Comparison of ENCODE assay signal across 1 cellular context in the genomic region with DNA sequence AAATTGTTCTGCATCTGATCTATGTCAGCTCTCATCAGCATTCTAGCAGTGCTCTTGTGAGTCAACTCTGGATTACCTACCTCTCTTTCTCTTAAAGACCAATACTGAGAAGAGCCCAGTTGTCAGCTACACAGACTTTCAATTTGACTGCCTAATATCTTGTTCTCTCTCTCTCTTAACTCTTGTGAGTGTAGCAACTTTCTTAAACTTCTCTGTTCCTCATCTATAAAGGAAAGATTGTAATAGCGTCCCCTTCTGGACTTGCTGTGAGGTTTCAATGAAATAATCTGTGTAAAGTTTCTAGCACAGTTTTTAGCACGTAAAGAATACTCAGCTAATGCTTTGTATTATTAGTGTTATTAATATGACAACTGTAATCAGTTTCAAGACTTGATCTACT.
TF ChIP-seq lines count a peak whose summit lies in the region.

No MANE protein-coding gene starts in this region.

TF ChIP-seq in WTC11, 78 proteins besides CTCF, POLR2A, EP300 and RAD21 (continued from another document):
- TF ChIP-seq ZNF423 (CRISPR knock-in tag; IDR thresholded peaks at IDR 0.05) = no peak
- TF ChIP-seq ZNF138 (CRISPR knock-in tag; conservative IDR thresholded peaks at IDR 0.05) = no peak
- TF ChIP-seq NFE2L1 (CRISPR knock-in tag; IDR thresholded peaks at IDR 0.05) = no peak
- TF ChIP-seq TEAD1 (CRISPR knock-in tag; IDR thresholded peaks at IDR 0.05) = no peak
- no peak for TF ChIP-seq KAT7 (CRISPR knock-in tag; IDR thresholded peaks at IDR 0.05; ENCODE audit: borderline replicate concordance)
- TF ChIP-seq, protein P1, sequence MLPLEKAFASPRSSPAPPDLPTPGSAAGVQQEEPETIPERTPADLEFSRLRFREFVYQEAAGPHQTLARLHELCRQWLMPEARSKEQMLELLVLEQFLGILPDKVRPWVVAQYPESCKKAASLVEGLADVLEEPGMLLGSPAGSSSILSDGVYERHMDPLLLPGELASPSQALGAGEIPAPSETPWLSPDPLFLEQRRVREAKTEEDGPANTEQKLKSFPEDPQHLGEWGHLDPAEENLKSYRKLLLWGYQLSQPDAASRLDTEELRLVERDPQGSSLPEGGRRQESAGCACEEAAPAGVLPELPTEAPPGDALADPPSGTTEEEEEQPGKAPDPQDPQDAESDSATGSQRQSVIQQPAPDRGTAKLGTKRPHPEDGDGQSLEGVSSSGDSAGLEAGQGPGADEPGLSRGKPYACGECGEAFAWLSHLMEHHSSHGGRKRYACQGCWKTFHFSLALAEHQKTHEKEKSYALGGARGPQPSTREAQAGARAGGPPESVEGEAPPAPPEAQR (CRISPR knock-in tag; IDR thresholded peaks at IDR 0.05) = no peak
- TF ChIP-seq SMAD4 (CRISPR knock-in tag; IDR thresholded peaks at IDR 0.05) = no peak
